ENCODE assay signal across 19 cellular contexts in genomic region chr17:37500378-37500777, GRCh38. TPM values are rescaled to one million over a fixed set of nuclear protein-coding genes. Genes with fewer than 3 reads are reported as not detected.
A peak's percentile ranks its signal among the peaks of the same experiment; 100 is the strongest.
DNase-seq lines count a peak whose midpoint lies in the region; ATAC-seq, FAIRE-seq and TF ChIP-seq lines count a peak whose summit lies in the region.
"Had no signal": no experiment of that assay in that cellular context is flagged by ENCODE, and none has a peak within 500 bp of the region (broad histone marks: within the 10 kb centered on the region; RNA-seq: fewer than 3 reads in every experiment).

No MANE protein-coding gene starts in this region.

- CTCF ChIA-PET in HEK293 (lab: Yijun Ruan, JAX) (interaction anchor here (0.5 kb wide), 1 partner anchor 28 kb away, joined by 5 read pairs; no protein-coding TSS in a partner anchor), K562 (lab: Yijun Ruan, JAX; ENCODE audit: low intra/inter-chr PET ratio) (no interaction called here), OCI-LY7 (lab: Charles Lee; ENCODE audit: unreplicated experiment) (no interaction called here)

- H3K27ac ChIP-seq in HEK293 (ENCODE audit: extremely low read depth, low read depth, low read length) (no peak overlapping the region), K562 (ENCODE audit: extremely low read depth, low read depth, low read length) (no peak overlapping the region), keratinocyte (ENCODE audit: control insufficient read depth, insufficient read depth, low read length) (peak overlapping the region; percentile 78), OCI-LY7 (ENCODE audit: low read depth, low read length, poor library complexity, severe bottlenecking) (no peak overlapping the region)
- H3K27ac ChIP-seq: BLaER1 treated with 17β-estradiol and CSF1 and Interleukin-3, amounts not matched to agents 10 nM and 100 nM had no signal

- no peaks in the 10 kb centered on the region for H3K27me3 ChIP-seq in K562 (ENCODE audit: control insufficient read depth in 2 of 2, insufficient read depth in 2 of 2, low read length in 2 of 2)
- no peaks in the 10 kb centered on the region for H3K27me3 ChIP-seq in keratinocyte (ENCODE audit: control insufficient read depth, extremely low read depth, insufficient read depth, low read length)
- H3K27me3 ChIP-seq: BLaER1 treated with 17β-estradiol and CSF1 and Interleukin-3, amounts not matched to agents 10 nM and 100 nM had no signal

- H3K27ac Mint-ChIP-seq in progenitor cell of endocrine pancreas = peak overlapping the region; percentile 56
- H3K27ac Mint-ChIP-seq: B cell; CD8-positive, alpha-beta T cell had no signal

- no peaks in the 10 kb centered on the region for H3K9me2 ChIP-seq in OCI-LY7 (ENCODE audit: insufficient read depth, low read length)

- TF ChIP-seq RAD21 in K562 (CRISPR knock-in tag; conservative IDR thresholded peaks at IDR 0.05 in 1 of 2, IDR thresholded peaks at IDR 0.05 in 1 of 2) = no peak

- peaks cover 3 to 9% of the 10 kb centered on the region in 2 experiments; a peak in 2 of 3 replicates for H3K36me3 ChIP-seq in HEK293 (ENCODE audit: control insufficient read depth in 2 of 2, insufficient read depth in 1 of 2, low read length in 2 of 2)
- H3K36me3 ChIP-seq in K562 (ENCODE audit: control insufficient read depth, insufficient read depth, low read length) = peaks cover 3% of the 10 kb centered on the region; the same call in 1 of the 3 replicates
- H3K36me3 ChIP-seq in keratinocyte (ENCODE audit: control insufficient read depth in 2 of 2, extremely low read depth in 1 of 2, insufficient read depth in 2 of 2, low read length in 2 of 2) = peaks cover 16 to 35% of the 10 kb centered on the region in 2 experiments
- H3K36me3 ChIP-seq in OCI-LY7 (ENCODE audit: insufficient read depth, low read length) = no peaks in the 10 kb centered on the region

- H3K4me1 Mint-ChIP-seq in progenitor cell of endocrine pancreas (ENCODE audit: low read depth) = peaks cover 13% of the 10 kb centered on the region
- H3K4me1 Mint-ChIP-seq: B cell had no signal

- H3K79me2 ChIP-seq in K562 (ENCODE audit: control insufficient read depth, insufficient read depth, low read length) (peaks cover 80% of the 10 kb centered on the region), keratinocyte (ENCODE audit: control insufficient read depth, insufficient read depth, low read length) (peaks cover 95% of the 10 kb centered on the region), OCI-LY7 (ENCODE audit: insufficient read depth, low read depth, low read length) (0 out of 2 replicates have a peak, but pooled peaks cover 4% of the 10 kb centered on the region)

- in situ Hi-C loops in K562 (cut with MboI) = no loop called here

- no peak for TF ChIP-seq EP300 in K562 (IDR thresholded peaks at IDR 0.05; ENCODE audit: low read length)

- BruUV-seq in K562 (replicated peaks; lab: Mats Ljungman, UMichigan) = no TSS peak
- BruUV-seq in OCI-LY7 (replicated peaks; lab: Mats Ljungman, UMichigan) = no TSS peak

- H3K9me3 ChIP-seq in HEK293 (ENCODE audit: control insufficient read depth, insufficient read depth, low read depth, low read length) (no peaks in the 10 kb centered on the region), K562 (replicated peaks; ENCODE audit: control insufficient read depth, insufficient read depth, low read depth, low read length) (no peaks in the 10 kb centered on the region), keratinocyte (ENCODE audit: control insufficient read depth, low read depth, low read length) (no peaks in the 10 kb centered on the region), OCI-LY7 (ENCODE audit: low read length) (no peaks in the 10 kb centered on the region)
- H3K9me3 ChIP-seq: BLaER1 treated with 17β-estradiol and CSF1 and Interleukin-3, amounts not matched to agents 10 nM and 100 nM had no signal

- H3K4me2 ChIP-seq in K562 (ENCODE audit: insufficient read depth, low read length) (no peak overlapping the region), keratinocyte (ENCODE audit: control insufficient read depth, extremely low read depth, insufficient read depth, low read depth, low read length) (peak overlapping the region; percentile 83), OCI-LY7 (ENCODE audit: low read length) (no peak overlapping the region)
- H3K4me2 ChIP-seq: BLaER1 treated with 17β-estradiol and CSF1 and Interleukin-3, amounts not matched to agents 10 nM and 100 nM had no signal

- H3K9me1 ChIP-seq in K562 (ENCODE audit: control insufficient read depth, insufficient read depth, low read length) = no peaks in the 10 kb centered on the region
- no peaks in the 10 kb centered on the region for H3K9me1 ChIP-seq in keratinocyte (ENCODE audit: control insufficient read depth, extremely low read depth, insufficient read depth, low read length)

- no peaks in the 10 kb centered on the region for H4K20me1 ChIP-seq in K562 (replicated peaks; ENCODE audit: control insufficient read depth, insufficient read depth, low read length)
- peaks cover 12% of the 10 kb centered on the region for H4K20me1 ChIP-seq in keratinocyte (ENCODE audit: control insufficient read depth, extremely low read depth, insufficient read depth, low read length)
- no peaks in the 10 kb centered on the region for H4K20me1 ChIP-seq in OCI-LY7 (ENCODE audit: insufficient read depth, low read length)

- H3K9ac ChIP-seq in K562 (ENCODE audit: insufficient read depth in 1 of 2, low read depth in 2 of 2, low read length in 2 of 2) = no peak overlapping the region
- peak overlapping the region; percentile 57 for H3K9ac ChIP-seq in keratinocyte (ENCODE audit: control insufficient read depth, extremely low read depth, insufficient read depth, low read length)
- H3K9ac ChIP-seq: BLaER1 treated with 17β-estradiol and CSF1 and Interleukin-3, amounts not matched to agents 10 nM and 100 nM had no signal

- H2AFZ ChIP-seq in K562 (ENCODE audit: low read depth, low read length) = no peak overlapping the region
- H2AFZ ChIP-seq in keratinocyte (ENCODE audit: control insufficient read depth, low read length) = no peak overlapping the region
- H2AFZ ChIP-seq in OCI-LY7 (ENCODE audit: low read length) = no peak overlapping the region

- TF ChIP-seq CTCF in HEK293 (tag by site-specific recombination; IDR thresholded peaks at IDR 0.05) = no peak
- TF ChIP-seq CTCF in K562 (IDR thresholded peaks at IDR 0.05 in 2 of 3, conservative IDR thresholded peaks at IDR 0.05 in 1 of 3; ENCODE audit: insufficient read depth in 2 of 3, low read depth in 1 of 3, low read length in 3 of 3) = no peak
- no peak for TF ChIP-seq CTCF in keratinocyte (optimal IDR thresholded peaks at IDR 0.05 in 1 of 3, IDR thresholded peaks at IDR 0.05 in 1 of 3, conservative IDR thresholded peaks at IDR 0.05 in 1 of 3; ENCODE audit: extremely low read depth in 1 of 3, insufficient read depth in 2 of 3, low read length in 3 of 3)
- no peak for TF ChIP-seq CTCF in progenitor cell of endocrine pancreas (IDR thresholded peaks at IDR 0.05; ENCODE audit: unreplicated experiment)
- TF ChIP-seq CTCF in OCI-LY7 (conservative IDR thresholded peaks at IDR 0.05; ENCODE audit: low read length) = no peak

- no peak overlapping the region for H3K4me3 ChIP-seq in HEK293 (ENCODE audit: low read depth, low read length)
- no peak overlapping the region for H3K4me3 ChIP-seq in K562
- peak overlapping the region in 1 of 3 experiments; percentile 35 for H3K4me3 ChIP-seq in keratinocyte (ENCODE audit: control insufficient read depth in 2 of 3, extremely low read depth in 1 of 3, insufficient read depth in 2 of 3, low read depth in 1 of 3, low read length in 3 of 3)
- no peak overlapping the region for H3K4me3 ChIP-seq in OCI-LY7 (ENCODE audit: low read depth, low read length, poor library complexity, severe bottlenecking)
- H3K4me3 ChIP-seq: BLaER1 treated with 17β-estradiol and CSF1 and Interleukin-3, amounts not matched to agents 10 nM and 100 nM had no signal

- no peak for TF ChIP-seq POLR2A in K562 (conservative IDR thresholded peaks at IDR 0.05)

- H3K9me3 Mint-ChIP-seq in progenitor cell of endocrine pancreas (ENCODE audit: low read depth) = no peaks in the 10 kb centered on the region
- H3K9me3 Mint-ChIP-seq: CD8-positive, alpha-beta T cell had no signal

- H3K36me3 Mint-ChIP-seq in progenitor cell of endocrine pancreas (ENCODE audit: insufficient read depth) = no peaks in the 10 kb centered on the region
- H3K36me3 Mint-ChIP-seq: CD8-positive, alpha-beta T cell had no signal

- H3K4me1 ChIP-seq in HEK293 (ENCODE audit: control insufficient read depth, insufficient read depth, low read length) (no peaks in the 10 kb centered on the region), K562 (replicated peaks in 1 of 2; ENCODE audit: control insufficient read depth in 2 of 2, insufficient read depth in 2 of 2, low read length in 2 of 2) (no peaks in the 10 kb centered on the region), keratinocyte (ENCODE audit: control insufficient read depth, extremely low read depth, insufficient read depth, low read length) (peaks cover 18% of the 10 kb centered on the region), OCI-LY7 (ENCODE audit: insufficient read depth, low read length, poor library complexity, severe bottlenecking) (no peaks in the 10 kb centered on the region)

- DNase-seq in K562 (ENCODE audit: extremely low read depth in 1 of 4, low spot score in 3 of 4) (no peak), keratinocyte (ENCODE audit: low read depth, low spot score) (no peak), progenitor cell of endocrine pancreas (ENCODE audit: low spot score, unreplicated experiment) (no peak), EL (no peak), OCI-LY7 (ENCODE audit: low spot score) (no peak), HK-2 (ENCODE audit: unreplicated experiment) (no peak), medulla oblongata (ENCODE audit: extremely low spot score) (no peak)
- DNase-seq: 8988T; Calu3; CD8-positive, alpha-beta T cell; DMS 273 treated with DMSO at 0.1 percent for 48 hours; GF-D8; GOT3; H7; KBM-7 had no signal

- no peak for FAIRE-seq in K562 (lab: Jason Lieb, UNC)
- FAIRE-seq in keratinocyte (lab: Jason Lieb, UNC) = no peak

- H3K4me3 Mint-ChIP-seq in progenitor cell of endocrine pancreas (ENCODE audit: low read depth) = no peak overlapping the region
- H3K4me3 Mint-ChIP-seq: B cell; CD8-positive, alpha-beta T cell had no signal

- no peaks in the 10 kb centered on the region for H3K27me3 Mint-ChIP-seq in progenitor cell of endocrine pancreas
- H3K27me3 Mint-ChIP-seq: B cell had no signal

- POLR2A ChIA-PET in HEK293 (lab: Yijun Ruan, JAX) (no interaction called here), K562 (lab: Yijun Ruan, JAX) (interaction anchor here (0.6 to 1.3 kb wide), 2 partner anchors 9 to 56 kb away, joined by 3 to 5 read pairs; no protein-coding TSS in a partner anchor), OCI-LY7 (lab: Charles Lee) (no interaction called here)

- intact Hi-C loops in K562 (cut with micrococcal nuclease) = no loop called here
- intact Hi-C loops in OCI-LY7 (cut with micrococcal nuclease; ENCODE audit: unreplicated experiment) = no loop called here

- dilution Hi-C loops in keratinocyte (cut with MboI; ENCODE audit: extremely low pct_ligation_motif_present, low sequenced_read_pairs) = no loop called here

- no peak for ATAC-seq in K562
- ATAC-seq: CD8-positive, alpha-beta T cell; HCT116 had no signal

RNA-seq across cellular contexts. Expression of gene DUSP14, which starts 10.7 kb away (rescaled TPM):
- total RNA-seq in K562 (2011; cell fraction: chromatin; rRNA removed; ENCODE audit: low replicate concordance) = 14.7 and 22.3 TPM in 2 replicates
- total RNA-seq in K562 (2011; cell fraction: nucleolus; rRNA removed) = 15.7 and 17.9 TPM in 2 replicates
- total RNA-seq in K562 (2011; cell fraction: nucleoplasm; rRNA removed) = 15.3 and 18.4 TPM in 2 replicates
- total RNA-seq in K562 (2014; rRNA removed) = 27.7 and 37.2 TPM in 2 replicates
- 19.6 and 20.2 TPM in 2 replicates for total RNA-seq in K562 (2014; rRNA removed; fragmentation: Illumina TruSeq; extraction: Trizol)
- 23.6 and 26.9 TPM in 2 replicates for total RNA-seq in K562 (2015; rRNA removed; fragmentation: Illumina TruSeq; extraction: Trizol)
- total RNA-seq in K562 (2021) = 24.8 and 25.3 TPM in 2 replicates
- polyA plus RNA-seq in K562 (2011; rRNA removed) = 21.4 and 36.7 TPM in 2 replicates
- polyA plus RNA-seq in K562 (2011; cell fraction: cytosol; rRNA removed) = 26.9 and 54.6 TPM in 2 replicates
- polyA plus RNA-seq in K562 (2011; cell fraction: nucleus; rRNA removed) = 11.2 and 17.7 TPM in 2 replicates
- 21.4 and 25.4 TPM in 2 replicates for polyA plus RNA-seq in K562 (2012)
- polyA plus RNA-seq in K562 (2014; fragmentation: Illumina TruSeq; extraction: Trizol) = 36.2 and 43.1 TPM in 2 replicates
- polyA plus RNA-seq in K562 (2014; fragmentation: Nextera tagmentation; extraction: Ambion mirVana) = 10 to 100 TPM; 64.0 to 74.0 TPM
- polyA plus RNA-seq in K562 (2014; rRNA removed) = 31.8 and 38.0 TPM in 2 replicates
- 12.8 and 26.0 TPM in 2 replicates for polyA minus RNA-seq in K562 (2011; rRNA and poly(A)+ RNA removed)
- 8.5 and 12.9 TPM in 2 replicates for polyA minus RNA-seq in K562 (2011; cell fraction: cytosol; rRNA and poly(A)+ RNA removed)
- 4.0 and 4.1 TPM in 2 replicates for polyA minus RNA-seq in K562 (2011; cell fraction: nucleus; rRNA and poly(A)+ RNA removed)
- polyA plus RNA-seq in keratinocyte = 169 to 226 TPM (median 210 TPM) in 3 replicates
- polyA plus RNA-seq in keratinocyte (2011; ENCODE audit: low read depth) = 52.8 TPM
- polyA plus RNA-seq in keratinocyte (2011; cell fraction: cytosol; rRNA removed) = 197 and 226 TPM in 2 replicates
- 187 and 230 TPM in 2 replicates for polyA plus RNA-seq in keratinocyte (2011; cell fraction: nucleus; rRNA removed)
- polyA plus RNA-seq in keratinocyte (2012; ENCODE audit: low replicate concordance) = 115 and 211 TPM in 2 replicates
- 137 to 243 TPM (median 145 TPM) in 3 replicates for polyA minus RNA-seq in keratinocyte
- polyA minus RNA-seq in keratinocyte (2011; cell fraction: cytosol; rRNA and poly(A)+ RNA removed) = 130 TPM
- 77.0 and 108 TPM in 2 replicates for polyA minus RNA-seq in keratinocyte (2011; cell fraction: nucleus; rRNA and poly(A)+ RNA removed)
- total RNA-seq in progenitor cell of endocrine pancreas = 18.7 and 19.2 TPM in 2 replicates
- 21.2 and 21.5 TPM in 2 replicates for total RNA-seq in OCI-LY7 (2014; rRNA removed; shearing (Covaris generic))
- total RNA-seq in OCI-LY7 (2022) = 11.0 and 12.2 TPM in 2 replicates
